In the genomic region with DNA sequence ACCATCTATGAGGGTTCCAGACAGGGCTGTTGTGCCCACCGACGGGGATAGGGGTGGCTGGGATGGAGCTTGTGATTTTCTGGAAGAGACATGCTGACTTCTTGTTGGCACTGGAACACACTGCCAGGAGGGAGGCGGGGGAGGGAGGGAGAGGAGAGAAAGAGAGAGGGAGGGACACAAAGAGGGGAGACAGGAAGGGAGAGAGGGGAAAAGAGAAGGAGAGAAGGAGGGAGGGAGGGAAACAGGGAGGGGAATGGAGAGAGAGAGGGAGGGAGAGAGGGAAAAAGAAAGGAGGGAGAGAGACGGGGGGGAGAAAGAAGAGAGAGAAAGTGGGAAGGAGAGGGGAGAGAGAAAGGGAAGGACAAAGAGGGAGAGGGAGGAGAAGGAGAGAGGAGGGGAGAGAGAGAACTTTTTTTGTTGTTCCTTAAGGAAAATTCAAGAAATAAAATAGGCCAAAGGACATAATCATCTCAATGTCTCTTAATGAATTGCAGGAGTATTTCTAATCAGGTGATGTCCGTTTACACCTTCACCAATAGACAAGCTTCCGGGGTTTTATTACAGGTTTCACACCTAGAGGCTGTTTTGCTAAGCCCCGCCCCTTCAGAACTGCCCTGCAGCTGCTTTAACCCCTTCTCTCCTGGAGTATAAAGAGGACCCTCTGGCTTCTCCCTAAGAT, we compare ENCODE assay signal across 1 cellular context.
TF ChIP-seq lines count a peak whose summit lies in the region.

No MANE protein-coding gene starts in this region.

TF ChIP-seq in GM12878, 131 proteins besides CTCF, POLR2A, EP300 and RAD21:
- TF ChIP-seq ZSCAN29 (IDR thresholded peaks at IDR 0.05) = no peak
- no peak for TF ChIP-seq EED (IDR thresholded peaks at IDR 0.05; ENCODE audit: low read depth)
- TF ChIP-seq MTA2 (IDR thresholded peaks at IDR 0.05; ENCODE audit: low read depth) = no peak
- TF ChIP-seq YBX1 (IDR thresholded peaks at IDR 0.05) = no peak
- no peak for TF ChIP-seq EGR1 (IDR thresholded peaks at IDR 0.05; ENCODE audit: borderline replicate concordance in 1 of 2, low read depth in 2 of 2, low read length in 2 of 2)
